Comparison of ENCODE assay signal across 1 cellular context in genomic region chr19:2037676-2038255, GRCh38.
TF ChIP-seq lines count a peak whose summit lies in the region.

No MANE protein-coding gene starts in this region.

TF ChIP-seq in IMR-90, 13 proteins besides CTCF, POLR2A, EP300 and RAD21:
- TF ChIP-seq, protein P1, sequence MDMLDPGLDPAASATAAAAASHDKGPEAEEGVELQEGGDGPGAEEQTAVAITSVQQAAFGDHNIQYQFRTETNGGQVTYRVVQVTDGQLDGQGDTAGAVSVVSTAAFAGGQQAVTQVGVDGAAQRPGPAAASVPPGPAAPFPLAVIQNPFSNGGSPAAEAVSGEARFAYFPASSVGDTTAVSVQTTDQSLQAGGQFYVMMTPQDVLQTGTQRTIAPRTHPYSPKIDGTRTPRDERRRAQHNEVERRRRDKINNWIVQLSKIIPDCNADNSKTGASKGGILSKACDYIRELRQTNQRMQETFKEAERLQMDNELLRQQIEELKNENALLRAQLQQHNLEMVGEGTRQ (IDR thresholded peaks at IDR 0.05; ENCODE audit: low read depth, low read length) = no peak
- TF ChIP-seq, protein P2, sequence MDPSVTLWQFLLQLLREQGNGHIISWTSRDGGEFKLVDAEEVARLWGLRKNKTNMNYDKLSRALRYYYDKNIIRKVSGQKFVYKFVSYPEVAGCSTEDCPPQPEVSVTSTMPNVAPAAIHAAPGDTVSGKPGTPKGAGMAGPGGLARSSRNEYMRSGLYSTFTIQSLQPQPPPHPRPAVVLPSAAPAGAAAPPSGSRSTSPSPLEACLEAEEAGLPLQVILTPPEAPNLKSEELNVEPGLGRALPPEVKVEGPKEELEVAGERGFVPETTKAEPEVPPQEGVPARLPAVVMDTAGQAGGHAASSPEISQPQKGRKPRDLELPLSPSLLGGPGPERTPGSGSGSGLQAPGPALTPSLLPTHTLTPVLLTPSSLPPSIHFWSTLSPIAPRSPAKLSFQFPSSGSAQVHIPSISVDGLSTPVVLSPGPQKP (IDR thresholded peaks at IDR 0.05; ENCODE audit: borderline replicate concordance, low read depth, low read length) = no peak
- TF ChIP-seq RFX5 (IDR thresholded peaks at IDR 0.05; ENCODE audit: low read depth, low read length) (no peak), CHD1 (IDR thresholded peaks at IDR 0.05; ENCODE audit: low read depth, low read length) (no peak), NFE2L2 (IDR thresholded peaks at IDR 0.05; ENCODE audit: low read depth, low read length) (no peak), RCOR1 (IDR thresholded peaks at IDR 0.05; ENCODE audit: insufficient replicate concordance, low read length) (no peak), SMC3 (IDR thresholded peaks at IDR 0.05; ENCODE audit: low read depth, low read length) (no peak), BHLHE40 (IDR thresholded peaks at IDR 0.05; ENCODE audit: low read depth, low read length) (no peak), CEBPB (IDR thresholded peaks at IDR 0.05; ENCODE audit: low read depth, low read length) (no peak), MAFK (IDR thresholded peaks at IDR 0.05; ENCODE audit: low read depth, low read length) (no peak), MXI1 (IDR thresholded peaks at IDR 0.05; ENCODE audit: borderline replicate concordance, low read depth, low read length) (no peak), FOS (IDR thresholded peaks at IDR 0.05; ENCODE audit: low read depth, low read length) (no peak), MAZ (IDR thresholded peaks at IDR 0.05; ENCODE audit: borderline replicate concordance, low read depth, low read length) (no peak)
TF ChIP-seq in IMR-90: peak in this region for 0.
